12 cellular contexts compared by ENCODE assay signal in the genomic region with DNA sequence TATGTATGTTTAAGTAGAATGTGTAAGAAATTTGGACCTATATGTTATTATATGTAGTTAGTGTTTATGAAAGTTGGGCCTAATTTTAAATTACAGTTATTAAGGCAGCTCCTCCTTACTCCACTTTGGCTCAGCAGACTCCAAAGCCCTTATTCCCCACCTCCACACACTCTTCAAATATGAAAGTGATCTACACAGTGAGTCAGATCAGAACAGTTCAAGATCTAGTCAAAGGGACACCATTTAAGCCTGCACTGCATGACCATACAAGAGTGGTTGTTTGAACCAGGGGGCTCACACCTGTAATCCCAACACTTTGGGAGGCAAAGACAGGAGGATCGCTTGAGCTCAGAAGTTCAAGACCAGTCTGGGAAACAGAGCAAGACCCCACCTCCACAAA. TPM values are rescaled to one million over a fixed set of nuclear protein-coding genes. Genes with fewer than 3 reads are reported as not detected.
DNase-seq lines count a peak whose midpoint lies in the region; ATAC-seq and TF ChIP-seq lines count a peak whose summit lies in the region.
"Had no signal": no experiment of that assay in that cellular context is flagged by ENCODE, and none has a peak within 500 bp of the region (broad histone marks: within the 10 kb centered on the region; RNA-seq: fewer than 3 reads in every experiment).

No MANE protein-coding gene starts in this region.

- H3K4me1 ChIP-seq in fibroblast of lung (ENCODE audit: control insufficient read depth, extremely low read depth, insufficient read depth, low read length), result peaks cover 9% of the 10 kb centered on the region
- H3K4me1 ChIP-seq: HAP-1 had no signal

- no peak overlapping the region for H3K9ac ChIP-seq in fibroblast of lung (ENCODE audit: insufficient read depth, low read length)

- intact Hi-C loops in Calu3 (cut with micrococcal nuclease; ENCODE audit: unreplicated experiment), result no loop called here

- no TSS peak for BruUV-seq in Calu3 (replicated peaks; lab: Mats Ljungman, UMichigan)

- CTCF ChIA-PET in Calu3 (lab: Charles Lee), result no interaction called here

- no peaks in the 10 kb centered on the region for H3K79me2 ChIP-seq in fibroblast of lung (ENCODE audit: control insufficient read depth, insufficient read depth, low read length)

- H3K27me3 ChIP-seq in fibroblast of lung (ENCODE audit: control insufficient read depth, insufficient read depth, low read length), result no peaks in the 10 kb centered on the region
- H3K27me3 ChIP-seq: cardiac muscle cell, right lobe of liver had no signal

- no peaks in the 10 kb centered on the region for H4K20me1 ChIP-seq in fibroblast of lung (ENCODE audit: control insufficient read depth, extremely low read depth, insufficient read depth, low read length)

- no peaks in the 10 kb centered on the region for H3K36me3 ChIP-seq in fibroblast of lung (ENCODE audit: control insufficient read depth, insufficient read depth, low read length)
- H3K36me3 ChIP-seq: cardiac muscle cell, HAP-1, right lobe of liver had no signal

- H3K4me2 ChIP-seq in fibroblast of lung (ENCODE audit: extremely low read depth, insufficient read depth, low read length), result no peak overlapping the region

- H3K9me3 Mint-ChIP-seq in Calu3 (ENCODE audit: low read depth, unreplicated experiment), result no peaks in the 10 kb centered on the region

- no peak overlapping the region for H3K27ac Mint-ChIP-seq in Calu3 (ENCODE audit: unreplicated experiment)

- no peak overlapping the region for H3K4me3 Mint-ChIP-seq in Calu3 (ENCODE audit: low read depth, unreplicated experiment)

- ATAC-seq in GM18519 (IDR thresholded peaks at IDR 0.05; ENCODE audit: low FRiP score, unreplicated experiment) (peak; percentile 45), GM21515 (IDR thresholded peaks at IDR 0.05; ENCODE audit: unreplicated experiment) (peak; percentile 45), HG03175 (IDR thresholded peaks at IDR 0.05; ENCODE audit: unreplicated experiment) (peak; percentile 33)
- ATAC-seq: right lobe of liver had no signal

- DNase-seq in fibroblast of lung (ENCODE audit: low read depth in 2 of 2) (peak in 1 of 2 donors; percentile 49), DMS 273 (lab: John Stamatoyannopoulos, UW; ENCODE audit: unreplicated experiment) (no peak), pons (ENCODE audit: low spot score) (no peak), Calu3 (no peak), activated gamma-delta T cell (lab: John Stamatoyannopoulos, UW) (no peak)
- DNase-seq: NCI-H2029, right lobe of liver had no signal

- no peak overlapping the region for H3K27ac ChIP-seq in fibroblast of lung (ENCODE audit: insufficient read depth, low read length)
- H3K27ac ChIP-seq: cardiac muscle cell, right lobe of liver had no signal

- H3K4me1 Mint-ChIP-seq in Calu3 (ENCODE audit: low read depth, unreplicated experiment), result peaks cover 24% of the 10 kb centered on the region

- no peaks in the 10 kb centered on the region for H3K36me3 Mint-ChIP-seq in Calu3 (ENCODE audit: insufficient read depth, unreplicated experiment)

- no peak overlapping the region for H3K4me3 ChIP-seq in fibroblast of lung (replicated peaks in 1 of 4; ENCODE audit: control extremely low read depth in 1 of 4, insufficient read depth in 1 of 4, low read depth in 3 of 4, low read length in 4 of 4)
- H3K4me3 ChIP-seq: cardiac muscle cell, HAP-1, right lobe of liver had no signal

- H2AFZ ChIP-seq in fibroblast of lung (ENCODE audit: low read length), result peak overlapping the region; percentile 12

- H3K27me3 Mint-ChIP-seq in Calu3 (ENCODE audit: unreplicated experiment), result no peaks in the 10 kb centered on the region

- H3K9me3 ChIP-seq in fibroblast of lung (ENCODE audit: control insufficient read depth, insufficient read depth, low read depth, low read length), result no peaks in the 10 kb centered on the region
- H3K9me3 ChIP-seq: HAP-1, right lobe of liver had no signal

- TF ChIP-seq CTCF in fibroblast of lung (conservative IDR thresholded peaks at IDR 0.05 in 1 of 2, IDR thresholded peaks at IDR 0.05 in 1 of 2; ENCODE audit: low read depth in 1 of 2, low read length in 2 of 2) (no peak), Calu3 (IDR thresholded peaks at IDR 0.05; ENCODE audit: unreplicated experiment) (no peak)

RNA-seq across cellular contexts. Expression of a gene that starts 21.2 kb away (rescaled TPM):
- total RNA-seq in fibroblast of lung (29.8 and 34.7 TPM in 2 replicates), Calu3 (2022) (56.1 and 75.4 TPM in 2 replicates)
- polyA plus RNA-seq in fibroblast of lung, result 8.5 and 15.9 TPM in 2 replicates
- polyA plus RNA-seq in fibroblast of lung (2012), result 6.9 and 14.8 TPM in 2 replicates
- polyA minus RNA-seq in fibroblast of lung (ENCODE audit: low replicate concordance), result 0.16 and 1.5 TPM in 2 replicates
